9 cellular contexts compared by ENCODE assay signal in genomic region chr2:98026927-98027522, GRCh38. TPM values are rescaled to one million over a fixed set of nuclear protein-coding genes. Genes with fewer than 3 reads are reported as not detected.
A peak's percentile ranks its signal among the peaks of the same experiment; 100 is the strongest.
DNase-seq lines count a peak whose midpoint lies in the region; ATAC-seq and TF ChIP-seq lines count a peak whose summit lies in the region.
"Had no signal": no experiment of that assay in that cellular context is flagged by ENCODE, and none has a peak within 500 bp of the region (broad histone marks: within the 10 kb centered on the region; RNA-seq: fewer than 3 reads in every experiment).

No MANE protein-coding gene starts in this region.

- no peak overlapping the region for H3K9ac ChIP-seq in endodermal cell (ENCODE audit: extremely low read depth, low read length, poor library complexity, severe bottlenecking)

- DNase-seq in GM06990 (ENCODE audit: extremely low read depth, insufficient read length), result peak; percentile 80
- DNase-seq in activated naive CD8-positive, alpha-beta T cell treated with anti-CD3 and anti-CD28 coated beads, Interleukin-2, amount 10 ng/mL, durations not matched to agents 7 days and 5 days, result no peak
- DNase-seq in endodermal cell, result no peak
- no peak for DNase-seq in amniotic stem cell (lab: John Stamatoyannopoulos, UW)
- DNase-seq in NCI-H187 treated with DMSO at 0.1 percent for 48 hours (lab: John Stamatoyannopoulos, UW), result no peak
- DNase-seq in NCI-H524 treated with DMSO at 0.1 percent for 48 hours (lab: John Stamatoyannopoulos, UW), result no peak

- H3K4me3 ChIP-seq in GM06990 (replicated peaks; ENCODE audit: low read depth, low read length) (peak overlapping the region; percentile 33; the same call in 1 of the 2 replicates), endodermal cell (ENCODE audit: low read length) (no peak overlapping the region)

- no peak overlapping the region for H3K27ac ChIP-seq in endodermal cell (ENCODE audit: low read depth, low read length)
- H3K27ac ChIP-seq: thoracic aorta had no signal

- no peaks in the 10 kb centered on the region for H3K36me3 Mint-ChIP-seq in activated naive CD8-positive, alpha-beta T cell treated with anti-CD3 and anti-CD28 coated beads, Interleukin-2, amount 10 ng/mL, durations not matched to agents 7 days and 5 days
- no peaks in the 10 kb centered on the region for H3K36me3 Mint-ChIP-seq in endodermal cell (ENCODE audit: low read depth)

- H3K36me3 ChIP-seq in GM06990 (ENCODE audit: control insufficient read depth, insufficient read depth, low read length) (no peaks in the 10 kb centered on the region), endodermal cell (ENCODE audit: control insufficient read depth, insufficient read depth, low read length) (no peaks in the 10 kb centered on the region)
- H3K36me3 ChIP-seq: thoracic aorta had no signal

- TF ChIP-seq CTCF in GM06990 (IDR thresholded peaks at IDR 0.05; ENCODE audit: insufficient read depth, low read length, poor library complexity, severe bottlenecking), result no peak
- no peak for TF ChIP-seq CTCF in endodermal cell (conservative IDR thresholded peaks at IDR 0.05)

- peaks cover 2% of the 10 kb centered on the region for H3K27me3 Mint-ChIP-seq in activated naive CD8-positive, alpha-beta T cell treated with anti-CD3 and anti-CD28 coated beads, Interleukin-2, amount 10 ng/mL, durations not matched to agents 7 days and 5 days
- H3K27me3 Mint-ChIP-seq in endodermal cell (ENCODE audit: insufficient read depth), result no peaks in the 10 kb centered on the region

- peaks cover 33% of the 10 kb centered on the region for H3K4me1 Mint-ChIP-seq in activated naive CD8-positive, alpha-beta T cell treated with anti-CD3 and anti-CD28 coated beads, Interleukin-2, amount 10 ng/mL, durations not matched to agents 7 days and 5 days
- peaks cover 35% of the 10 kb centered on the region for H3K4me1 Mint-ChIP-seq in endodermal cell

- peak overlapping the region; percentile 83 for H3K27ac Mint-ChIP-seq in activated naive CD8-positive, alpha-beta T cell treated with anti-CD3 and anti-CD28 coated beads, Interleukin-2, amount 10 ng/mL, durations not matched to agents 7 days and 5 days
- no peak overlapping the region for H3K27ac Mint-ChIP-seq in endodermal cell

- WGBS in endodermal cell (ENCODE audit: insufficient coverage in 1 of 2, insufficient read length in 1 of 2), 2 experiments, result 93 to 95% methylated on average over 2 of the region's 2 CpGs

- H3K9me3 Mint-ChIP-seq in activated naive CD8-positive, alpha-beta T cell treated with anti-CD3 and anti-CD28 coated beads, Interleukin-2, amount 10 ng/mL, durations not matched to agents 7 days and 5 days, result no peaks in the 10 kb centered on the region
- peaks cover 5% of the 10 kb centered on the region for H3K9me3 Mint-ChIP-seq in endodermal cell

- ATAC-seq in GM19463 (IDR thresholded peaks at IDR 0.05; ENCODE audit: unreplicated experiment) (peak; percentile 89), HG03432 (IDR thresholded peaks at IDR 0.05; ENCODE audit: unreplicated experiment) (peak; percentile 87)
- ATAC-seq in activated naive CD8-positive, alpha-beta T cell treated with anti-CD3 and anti-CD28 coated beads, Interleukin-2, amount 10 ng/mL, durations not matched to agents 7 days and 5 days (ENCODE audit: low read depth), result peak; percentile 59

- H3K27me3 ChIP-seq in GM06990 (replicated peaks; ENCODE audit: control insufficient read depth, insufficient read depth, low read length) (no peaks in the 10 kb centered on the region), endodermal cell (ENCODE audit: control insufficient read depth, insufficient read depth, low read length, poor library complexity, severe bottlenecking) (no peaks in the 10 kb centered on the region)

- H3K9me3 ChIP-seq in endodermal cell (ENCODE audit: control insufficient read depth, low read length), result peaks cover 7% of the 10 kb centered on the region
- H3K9me3 ChIP-seq: thoracic aorta had no signal

- peaks cover 9% of the 10 kb centered on the region for H3K4me1 ChIP-seq in endodermal cell (ENCODE audit: control insufficient read depth, insufficient read depth, low read length)

- peak overlapping the region; percentile 75 for H3K4me3 Mint-ChIP-seq in activated naive CD8-positive, alpha-beta T cell treated with anti-CD3 and anti-CD28 coated beads, Interleukin-2, amount 10 ng/mL, durations not matched to agents 7 days and 5 days
- no peak overlapping the region for H3K4me3 Mint-ChIP-seq in endodermal cell

- POLR2A ChIA-PET in activated naive CD8-positive, alpha-beta T cell treated with anti-CD3 and anti-CD28 coated beads, Interleukin-2, amount 10 ng/mL, durations not matched to agents 7 days and 5 days (lab: Charles Lee), result interaction anchor here (1.4 kb wide), 1 partner anchor 32 kb away, joined by 3 read pairs; no protein-coding TSS in a partner anchor

RNA-seq across cellular contexts. Expression of gene TMEM131, which starts 31.3 kb away (rescaled TPM):
- total RNA-seq in activated naive CD8-positive, alpha-beta T cell treated with anti-CD3 and anti-CD28 coated beads, Interleukin-2, amount 10 ng/mL, durations not matched to agents 7 days and 5 days, result 10 to 100 TPM; 41.1 to 44.6 TPM
- total RNA-seq in endodermal cell, result 10 to 100 TPM; 39.0 to 43.0 TPM
- 30.6 TPM for polyA plus RNA-seq in endodermal cell (2013, experiment 1 of 2)
- 28.4 TPM for polyA plus RNA-seq in endodermal cell (2013, experiment 2 of 2)

RNA-seq across cellular contexts. Expression of gene VWA3B, which starts 59.9 kb away (rescaled TPM):
- not detected for total RNA-seq in activated naive CD8-positive, alpha-beta T cell treated with anti-CD3 and anti-CD28 coated beads, Interleukin-2, amount 10 ng/mL, durations not matched to agents 7 days and 5 days
- under 1 TPM; 0.38 to 0.64 TPM for total RNA-seq in endodermal cell
- not detected for polyA plus RNA-seq in endodermal cell (2013, experiment 1 of 2)
- polyA plus RNA-seq in endodermal cell (2013, experiment 2 of 2), result 0.87 TPM
